21 cellular contexts compared by ENCODE assay signal in the genomic region with DNA sequence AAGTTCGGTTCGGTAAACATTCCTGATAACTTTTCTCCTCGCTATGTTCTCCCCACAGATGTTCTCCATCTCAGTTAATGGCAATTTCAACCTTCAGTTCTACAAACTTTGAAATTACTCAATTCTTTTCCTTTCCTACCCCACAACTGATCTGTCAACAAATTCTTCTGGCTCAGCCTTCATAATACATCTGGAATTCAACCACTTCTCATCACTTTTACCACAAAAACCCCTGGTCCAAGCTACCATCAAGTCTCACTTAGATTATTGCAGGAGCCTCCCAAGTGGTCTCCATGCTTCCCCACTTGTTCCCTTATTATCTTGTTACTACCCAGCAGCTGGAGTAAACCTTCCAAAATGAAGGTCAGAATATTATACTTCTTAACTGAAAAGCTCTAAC.
DNase-seq lines count a peak whose midpoint lies in the region; FAIRE-seq and TF ChIP-seq lines count a peak whose summit lies in the region.
"Had no signal": no experiment of that assay in that cellular context is flagged by ENCODE, and none has a peak within 500 bp of the region (broad histone marks: within the 10 kb centered on the region; RNA-seq: fewer than 3 reads in every experiment).

No MANE protein-coding gene starts in this region.

- DNase-seq in astrocyte (ENCODE audit: low read depth) (peak; percentile 15), fibroblast of pulmonary artery (ENCODE audit: low read depth) (peak; percentile 36), mesothelial cell of epicardium (ENCODE audit: low spot score in 2 of 2, unreplicated experiment in 2 of 2) (no peak), skeletal muscle cell (ENCODE audit: low read depth) (peak; percentile 10), KG1 (lab: John Stamatoyannopoulos, UW) (no peak)
- no peak for DNase-seq in stimulated activated CD4-positive, alpha-beta T cell treated with anti-CD3 and anti-CD28 coated beads, Interleukin-2, amount 100 ng/mL, for 24 hours
- DNase-seq in stimulated activated CD4-positive, alpha-beta T cell treated with anti-CD3 and anti-CD28 coated beads, Interleukin-12 subunit alpha, Interleukin-12 subunit beta, amount 100 ng/mL, for 4 hours = no peak
- no peak for DNase-seq in activated naive CD4-positive, alpha-beta T cell treated with anti-CD3 and anti-CD28 coated beads, Interleukin-2, amount 50 U/mL, for 16 hours
- DNase-seq: ACHN; BE2C; C1 segment of cervical spinal cord; CD4-positive, CD25-positive, alpha-beta regulatory T cell; CD8-positive, alpha-beta memory T cell; COR-L47; GM23248 had no signal

- no peak overlapping the region for H3K9ac ChIP-seq in astrocyte (ENCODE audit: low read length)
- H3K9ac ChIP-seq: GM23248 had no signal

- H3K27ac ChIP-seq in astrocyte (ENCODE audit: low read depth, low read length) = no peak overlapping the region
- H3K27ac ChIP-seq: GM23248 had no signal

- H3K36me3 ChIP-seq in astrocyte (ENCODE audit: insufficient read depth, low read length) = no peaks in the 10 kb centered on the region
- H3K36me3 ChIP-seq: BE2C, HAP-1 had no signal

- no peaks in the 10 kb centered on the region for H3K27me3 ChIP-seq in astrocyte (ENCODE audit: insufficient read depth, low read length)
- H3K27me3 ChIP-seq: BE2C had no signal

- peaks cover 2% of the 10 kb centered on the region for H3K9me3 Mint-ChIP-seq in astrocyte (ENCODE audit: unreplicated experiment)
- no peaks in the 10 kb centered on the region for H3K9me3 Mint-ChIP-seq in mesothelial cell of epicardium

- H3K4me2 ChIP-seq in astrocyte (ENCODE audit: low read length) = no peak overlapping the region

- H3K27ac Mint-ChIP-seq in astrocyte (ENCODE audit: unreplicated experiment) (no peak overlapping the region), mesothelial cell of epicardium (peak overlapping the region; percentile 3)
- H3K27ac Mint-ChIP-seq: CD4-positive, CD25-positive, alpha-beta regulatory T cell; CD8-positive, alpha-beta memory T cell had no signal

- no peaks in the 10 kb centered on the region for H4K20me1 ChIP-seq in astrocyte (ENCODE audit: insufficient read depth, low read length)

- H2AFZ ChIP-seq in astrocyte (ENCODE audit: low read depth, low read length) = no peak overlapping the region
- H2AFZ ChIP-seq: GM23248 had no signal

- H3K4me1 Mint-ChIP-seq in astrocyte (ENCODE audit: low read depth, unreplicated experiment) (peaks cover 19% of the 10 kb centered on the region), mesothelial cell of epicardium (peaks cover 34% of the 10 kb centered on the region)
- H3K4me1 Mint-ChIP-seq: CD4-positive, CD25-positive, alpha-beta regulatory T cell; CD8-positive, alpha-beta memory T cell had no signal

- H3K27me3 Mint-ChIP-seq in astrocyte (ENCODE audit: low read depth, unreplicated experiment) (no peaks in the 10 kb centered on the region), mesothelial cell of epicardium (ENCODE audit: low read depth) (no peaks in the 10 kb centered on the region)
- H3K27me3 Mint-ChIP-seq: CD4-positive, CD25-positive, alpha-beta regulatory T cell had no signal

- H3K9me3 ChIP-seq in astrocyte (ENCODE audit: insufficient read depth, low read depth, low read length) = no peaks in the 10 kb centered on the region
- H3K9me3 ChIP-seq: BE2C, HAP-1 had no signal

- H3K4me3 Mint-ChIP-seq in astrocyte (ENCODE audit: unreplicated experiment) (no peak overlapping the region), mesothelial cell of epicardium (no peak overlapping the region)
- H3K4me3 Mint-ChIP-seq: CD4-positive, CD25-positive, alpha-beta regulatory T cell; CD8-positive, alpha-beta memory T cell had no signal

- no peaks in the 10 kb centered on the region for H3K79me2 ChIP-seq in astrocyte (ENCODE audit: insufficient read depth, low read length)

- H3K36me3 Mint-ChIP-seq in astrocyte (ENCODE audit: low read depth, unreplicated experiment) (peaks cover 1% of the 10 kb centered on the region), mesothelial cell of epicardium (peaks cover 20% of the 10 kb centered on the region)
- H3K36me3 Mint-ChIP-seq: CD4-positive, CD25-positive, alpha-beta regulatory T cell; CD8-positive, alpha-beta memory T cell had no signal

- H3K4me3 ChIP-seq in astrocyte (ENCODE audit: insufficient read depth, low read depth, low read length) (no peak overlapping the region), fibroblast of pulmonary artery (replicated peaks; ENCODE audit: low read depth, low read length) (no peak overlapping the region), skeletal muscle cell (ENCODE audit: low read depth, low read length) (no peak overlapping the region)
- H3K4me3 ChIP-seq: GM23248, HAP-1 had no signal

- no peak for FAIRE-seq in astrocyte (lab: Jason Lieb, UNC)
- FAIRE-seq: A204.1, D721Med, G401.6, GM12892, GM18507 had no signal

- TF ChIP-seq CTCF in astrocyte (IDR thresholded peaks at IDR 0.05; ENCODE audit: insufficient read depth, low read depth, low read length) = no peak
- TF ChIP-seq CTCF in fibroblast of pulmonary artery (IDR thresholded peaks at IDR 0.05; ENCODE audit: low read length, missing control alignments) = no peak
- TF ChIP-seq CTCF in mesothelial cell of epicardium (IDR thresholded peaks at IDR 0.05; ENCODE audit: unreplicated experiment) = no peak

- no peaks in the 10 kb centered on the region for H3K4me1 ChIP-seq in astrocyte (ENCODE audit: insufficient read depth, low read length)
- H3K4me1 ChIP-seq: BE2C, HAP-1 had no signal

Comparison
In these comparisons a context has a peak if more than half of its experiments do, and no peak if none do; other contexts are left out.
1. DNase-seq: peak in astrocyte (single experiment), fibroblast of pulmonary artery (single experiment) and skeletal muscle cell (single experiment); none in mesothelial cell of epicardium (0 of 2), stimulated activated CD4-positive, alpha-beta T cell treated with anti-CD3 and anti-CD28 coated beads, Interleukin-2, amount 100 ng/mL, for 24 hours (0 of 2), stimulated activated CD4-positive, alpha-beta T cell treated with anti-CD3 and anti-CD28 coated beads, Interleukin-12 subunit alpha, Interleukin-12 subunit beta, amount 100 ng/mL, for 4 hours (single experiment), activated naive CD4-positive, alpha-beta T cell treated with anti-CD3 and anti-CD28 coated beads, Interleukin-2, amount 50 U/mL, for 16 hours (single experiment) and KG1 (single experiment).